8 cellular contexts compared by ENCODE assay signal in the genomic region with DNA sequence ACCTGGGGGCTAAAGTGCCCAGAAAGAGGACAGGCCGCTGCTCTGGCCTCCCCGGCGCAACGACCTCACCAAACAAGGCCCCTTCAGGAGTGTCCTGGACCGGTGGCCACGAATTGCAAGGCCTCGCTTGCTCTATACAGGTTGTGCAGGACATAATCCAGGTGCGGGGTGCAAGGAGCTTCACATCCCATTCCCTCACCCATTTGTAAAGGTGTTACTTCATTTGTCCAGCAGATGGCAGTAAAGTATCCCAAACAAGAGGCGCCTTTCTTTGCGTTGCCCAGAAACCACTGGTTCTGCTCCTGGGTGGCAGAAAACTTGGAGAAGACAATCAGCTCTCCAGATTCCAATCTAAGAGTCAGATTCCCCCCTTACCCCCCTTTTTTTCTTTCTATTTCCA. TPM values are rescaled to one million over a fixed set of nuclear protein-coding genes. Genes with fewer than 3 reads are reported as not detected.
DNase-seq lines count a peak whose midpoint lies in the region; ATAC-seq and TF ChIP-seq lines count a peak whose summit lies in the region.

No MANE protein-coding gene starts in this region.

- H3K27me3 ChIP-seq in Loucy (ENCODE audit: insufficient read depth, low read length, poor library complexity, severe bottlenecking) (no peaks in the 10 kb centered on the region), vagina (no peaks in the 10 kb centered on the region)

- H3K27ac ChIP-seq in vagina = no peak overlapping the region

- H3K36me3 ChIP-seq in Loucy (ENCODE audit: insufficient read depth, low read length) (no peaks in the 10 kb centered on the region), vagina (no peaks in the 10 kb centered on the region)

- no peak overlapping the region for H3K9ac ChIP-seq in Loucy (ENCODE audit: low read depth, low read length, poor library complexity, severe bottlenecking)

- H4K20me1 ChIP-seq in Loucy (ENCODE audit: insufficient read depth, low read length, poor library complexity, severe bottlenecking) = no peaks in the 10 kb centered on the region

- H3K4me1 ChIP-seq in Loucy (ENCODE audit: insufficient read depth, low read length, poor library complexity, severe bottlenecking) (no peaks in the 10 kb centered on the region), vagina (no peaks in the 10 kb centered on the region)

- H3K9me3 ChIP-seq in Loucy (ENCODE audit: insufficient read depth, low read depth, low read length) (no peaks in the 10 kb centered on the region), vagina (no peaks in the 10 kb centered on the region)

- H3K79me2 ChIP-seq in Loucy (ENCODE audit: insufficient read depth, low read length) = no peaks in the 10 kb centered on the region

- intact Hi-C loops in vagina (cut with DNase I) = loop anchor here (5.0 kb wide), 1 partner anchor 182 kb away; no protein-coding TSS in a partner anchor

- TF ChIP-seq POLR2A in vagina (IDR thresholded peaks at IDR 0.05) = no peak

- no peak overlapping the region for H3K4me2 ChIP-seq in Loucy (ENCODE audit: low read depth, low read length, poor library complexity, severe bottlenecking)

- DNase-seq in stimulated activated CD4-positive, alpha-beta T cell treated with anti-CD3 and anti-CD28 coated beads, Interleukin-2, amount 100 ng/mL, for 4 hours (ENCODE audit: low read depth) = peak; percentile 24
- no peak for DNase-seq in stimulated activated CD4-positive, alpha-beta T cell treated with anti-CD3 and anti-CD28 coated beads, Interleukin-4, amount 100 ng/mL, for 1 hour
- DNase-seq in SHP77 treated with DMSO at 0.1 percent for 48 hours (lab: John Stamatoyannopoulos, UW) (peak; percentile 53), medulla oblongata (ENCODE audit: extremely low spot score) (peak; percentile 91), vagina (ENCODE audit: extremely low spot score in 2 of 2) (peak; percentile 83 to 91)
- peak; percentile 34 for DNase-seq in effector CD4-positive, alpha-beta T cell

- H3F3A ChIP-seq in Loucy (ENCODE audit: low read depth) = no peaks in the 10 kb centered on the region

- H2AFZ ChIP-seq in Loucy (ENCODE audit: low read length) = no peak overlapping the region

- H3K4me3 ChIP-seq in Loucy (ENCODE audit: low read length, poor library complexity, severe bottlenecking) (no peak overlapping the region), vagina (no peak overlapping the region)

- H3K9me2 ChIP-seq in Loucy (replicated peaks; ENCODE audit: low read depth, low read length) = no peaks in the 10 kb centered on the region

- no peak for ATAC-seq in HG03469 (IDR thresholded peaks at IDR 0.05; ENCODE audit: unreplicated experiment)

- TF ChIP-seq CTCF in Loucy (conservative IDR thresholded peaks at IDR 0.05; ENCODE audit: low read length) (peak; percentile 77), vagina (IDR thresholded peaks at IDR 0.05) (peak; percentile 49 to 88 (median 82))

RNA-seq across cellular contexts. Expression of a gene that starts 35.9 kb away (rescaled TPM):
- 15.2 TPM for total RNA-seq in vagina
